In genomic region chr11:123475478-123475877, GRCh38 we compare ENCODE assay signal across 9 cellular contexts. TPM values are rescaled to one million over a fixed set of nuclear protein-coding genes. Genes with fewer than 3 reads are reported as not detected.
DNase-seq lines count a peak whose midpoint lies in the region; ATAC-seq and TF ChIP-seq lines count a peak whose summit lies in the region.
"Had no signal": no experiment of that assay in that cellular context is flagged by ENCODE, and none has a peak within 500 bp of the region (broad histone marks: within the 10 kb centered on the region; RNA-seq: fewer than 3 reads in every experiment).

No MANE protein-coding gene starts in this region.

- ATAC-seq in HG03280 (IDR thresholded peaks at IDR 0.05; ENCODE audit: unreplicated experiment) (no peak), esophagus mucosa (no peak)

- DNase-seq in AG10803 (ENCODE audit: low read depth) (peak; percentile 45), RPMI7951 (ENCODE audit: low read depth) (peak; percentile 80), foreskin melanocyte (peak; percentile 29)
- DNase-seq in activated CD4-positive, alpha-beta T cell treated with anti-CD3 and anti-CD28 coated beads, Interleukin-2, amount 50 U/mL, for 1 hour = no peak
- DNase-seq in activated CD4-positive, alpha-beta T cell treated with anti-CD3 and anti-CD28 coated beads for 48 hours = no peak
- DNase-seq: psoas muscle had no signal

- TF ChIP-seq CTCF in AG10803 (conservative IDR thresholded peaks at IDR 0.05; ENCODE audit: low read length) = peak; percentile 32; the same call in 1 of the 2 replicates
- 0 out of 3 replicates have a peak, but pooled peaks have one; percentile 13 for TF ChIP-seq CTCF in GM12872 (IDR thresholded peaks at IDR 0.05; ENCODE audit: insufficient read depth, low read depth, low read length)

- H3K4me3 ChIP-seq in AG10803 (ENCODE audit: low read length) = no peak overlapping the region
- H3K4me3 ChIP-seq: psoas muscle had no signal

RNA-seq across cellular contexts. Expression of gene GRAMD1B, which starts 45.4 kb away (rescaled TPM):
- 14.9 and 16.9 TPM in 2 replicates for total RNA-seq in RPMI7951 (2014; rRNA removed; shearing (Covaris generic))
- 1.4 TPM for total RNA-seq in esophagus mucosa

Comparison
In these comparisons a context has a peak if more than half of its experiments do, and no peak if none do; other contexts are left out.
1. DNase-seq: peak in AG10803 (single experiment), RPMI7951 (single experiment) and foreskin melanocyte (single experiment); none in activated CD4-positive, alpha-beta T cell treated with anti-CD3 and anti-CD28 coated beads, Interleukin-2, amount 50 U/mL, for 1 hour (single experiment) and activated CD4-positive, alpha-beta T cell treated with anti-CD3 and anti-CD28 coated beads for 48 hours (single experiment).